Comparison of ENCODE assay signal across 8 cellular contexts in the genomic region with DNA sequence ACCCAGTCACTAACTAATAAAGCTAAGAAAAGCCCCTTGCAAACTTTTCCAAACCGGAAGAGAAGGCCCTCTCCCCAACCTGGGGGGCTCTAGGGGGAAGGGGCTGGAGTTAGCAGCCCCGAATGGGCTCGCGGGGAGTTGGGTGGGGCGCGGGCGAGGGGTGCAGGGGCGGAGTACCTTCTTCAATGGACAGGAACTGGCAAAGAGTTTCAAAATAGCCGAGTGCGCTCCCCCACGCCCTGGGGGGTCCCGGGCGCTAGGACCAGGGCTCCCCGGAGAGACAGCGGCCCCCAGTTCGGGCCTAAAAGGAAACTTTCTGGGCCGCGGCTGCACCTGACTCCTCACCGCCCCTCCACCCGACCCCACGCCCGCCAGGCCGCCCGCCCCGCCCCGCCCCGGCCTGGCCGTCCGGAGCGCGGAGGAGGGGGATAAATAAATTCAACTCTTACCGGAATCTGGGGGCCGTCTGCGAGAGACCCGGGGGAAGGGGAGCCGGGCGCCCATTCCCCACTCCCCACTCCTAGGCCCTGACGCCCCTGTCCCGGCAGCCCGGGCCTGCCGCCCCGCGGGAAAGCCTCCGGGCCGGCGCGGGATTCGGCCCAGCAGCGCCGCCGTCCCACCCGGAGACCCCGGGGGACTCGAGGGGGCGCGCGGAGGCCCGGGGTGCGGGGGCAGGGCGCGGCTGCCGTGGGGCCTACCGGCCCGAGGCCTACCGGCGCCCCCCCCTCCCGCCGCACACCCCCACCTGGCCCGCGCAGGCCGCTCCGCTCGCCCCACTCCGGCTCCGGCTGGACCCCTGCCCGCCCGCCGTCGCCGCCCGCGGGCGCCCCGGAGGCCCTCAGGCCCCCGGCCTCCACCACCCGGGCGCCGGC. TPM values are rescaled to one million over a fixed set of nuclear protein-coding genes. Genes with fewer than 3 reads are reported as not detected.
DNase-seq lines count a peak whose midpoint lies in the region; ATAC-seq and TF ChIP-seq lines count a peak whose summit lies in the region.

No MANE protein-coding gene starts in this region.

- peaks cover 0 to 2% of the 10 kb centered on the region in 2 donors for H3K36me3 ChIP-seq in vagina

- DNase-seq in NOMO-1 (lab: John Stamatoyannopoulos, UW; ENCODE audit: unreplicated experiment in 2 of 2) = peak; percentile 7
- no peak for DNase-seq in NOMO-1 treated with dmso at 0.1 percent for 144 hours (lab: John Stamatoyannopoulos, UW; ENCODE audit: unreplicated experiment)
- DNase-seq in RKO (ENCODE audit: low spot score) = peak; percentile 48
- peak; percentile 43 for DNase-seq in activated naive CD4-positive, alpha-beta T cell treated with anti-CD3 and anti-CD28 coated beads for 36 hours
- peak; percentile 55 for DNase-seq in glomerular visceral epithelial cell (ENCODE audit: extremely low spot score)
- peak; percentile 86 for DNase-seq in osteocyte (ENCODE audit: extremely low spot score, unreplicated experiment)
- no peak for DNase-seq in vagina (ENCODE audit: extremely low spot score in 2 of 2)

- H3K4me1 ChIP-seq in vagina = peaks cover 37% of the 10 kb centered on the region

- H3K9me3 ChIP-seq in vagina = no peaks in the 10 kb centered on the region

- peak overlapping the region; percentile 81 to 88 for H3K4me3 ChIP-seq in vagina

- no peaks in the 10 kb centered on the region for H3K27me3 Mint-ChIP-seq in activated naive CD4-positive, alpha-beta T cell treated with anti-CD3 and anti-CD28 coated beads for 36 hours (ENCODE audit: low read depth)
- H3K27me3 Mint-ChIP-seq in osteocyte (ENCODE audit: unreplicated experiment) = no peaks in the 10 kb centered on the region

- no peak for TF ChIP-seq POLR2A in vagina (IDR thresholded peaks at IDR 0.05)

- intact Hi-C loops in activated naive CD4-positive, alpha-beta T cell treated with anti-CD3 and anti-CD28 coated beads for 36 hours (cut with micrococcal nuclease) = loop anchor here (5.0 kb wide), 2 partner anchors 682 to 1432 kb away; partner anchors contain the start of genes FASTKD2 and MDH1B
- intact Hi-C loops in vagina (cut with DNase I) = loop anchor here (5.0 kb wide), 1 partner anchor 72 kb away; the partner anchor contains the start of genes EEF1B2 and NDUFS1

- peaks cover 7% of the 10 kb centered on the region for H3K36me3 Mint-ChIP-seq in activated naive CD4-positive, alpha-beta T cell treated with anti-CD3 and anti-CD28 coated beads for 36 hours (ENCODE audit: low read depth)
- H3K36me3 Mint-ChIP-seq in osteocyte (ENCODE audit: unreplicated experiment) = no peaks in the 10 kb centered on the region

- H3K27ac ChIP-seq in vagina = peak overlapping the region; percentile 99

- no peaks in the 10 kb centered on the region for H3K27me3 ChIP-seq in vagina

- peak overlapping the region; percentile 93 for H3K27ac Mint-ChIP-seq in activated naive CD4-positive, alpha-beta T cell treated with anti-CD3 and anti-CD28 coated beads for 36 hours
- H3K27ac Mint-ChIP-seq in osteocyte (ENCODE audit: unreplicated experiment) = peak overlapping the region; percentile 98

- peaks cover 35% of the 10 kb centered on the region for H3K4me1 Mint-ChIP-seq in activated naive CD4-positive, alpha-beta T cell treated with anti-CD3 and anti-CD28 coated beads for 36 hours (ENCODE audit: low read depth)
- H3K4me1 Mint-ChIP-seq in osteocyte (ENCODE audit: unreplicated experiment) = peaks cover 26% of the 10 kb centered on the region

- ATAC-seq in HG02938 (IDR thresholded peaks at IDR 0.05; ENCODE audit: unreplicated experiment) = peak; percentile 23

- H3K4me3 Mint-ChIP-seq in activated naive CD4-positive, alpha-beta T cell treated with anti-CD3 and anti-CD28 coated beads for 36 hours = peak overlapping the region; percentile 97
- H3K4me3 Mint-ChIP-seq in osteocyte (ENCODE audit: unreplicated experiment) = peak overlapping the region; percentile 92

- no peaks in the 10 kb centered on the region for H3K9me3 Mint-ChIP-seq in activated naive CD4-positive, alpha-beta T cell treated with anti-CD3 and anti-CD28 coated beads for 36 hours
- H3K9me3 Mint-ChIP-seq in osteocyte (ENCODE audit: unreplicated experiment) = no peaks in the 10 kb centered on the region

- TF ChIP-seq CTCF in osteocyte (IDR thresholded peaks at IDR 0.05) (no peak), vagina (IDR thresholded peaks at IDR 0.05) (no peak)

- CTCF ChIA-PET in activated naive CD4-positive, alpha-beta T cell treated with anti-CD3 and anti-CD28 coated beads for 36 hours (lab: Charles Lee) = interaction anchor here (0.7 kb wide), 1 partner anchor 45 kb away, joined by 3 read pairs; no protein-coding TSS in a partner anchor

RNA-seq across cellular contexts. Expression of gene INO80D, which starts 0.9 kb away (rescaled TPM):
- total RNA-seq in activated naive CD4-positive, alpha-beta T cell treated with anti-CD3 and anti-CD28 coated beads for 36 hours = 10 to 100 TPM; 14.8 to 15.0 TPM
- total RNA-seq in osteocyte = 16.2 and 18.9 TPM in 2 replicates
- 18.4 TPM for total RNA-seq in vagina

Comparison
In these comparisons a context has a peak if more than half of its experiments do, and no peak if none do; other contexts are left out.
1. DNase-seq: peak in NOMO-1 (2 of 2), RKO (single experiment), activated naive CD4-positive, alpha-beta T cell treated with anti-CD3 and anti-CD28 coated beads for 36 hours (single experiment), glomerular visceral epithelial cell (single experiment) and osteocyte (single experiment); none in NOMO-1 treated with dmso at 0.1 percent for 144 hours (single experiment) and vagina (0 of 2).